ENCODE assay signal across 24 cellular contexts in the genomic region with DNA sequence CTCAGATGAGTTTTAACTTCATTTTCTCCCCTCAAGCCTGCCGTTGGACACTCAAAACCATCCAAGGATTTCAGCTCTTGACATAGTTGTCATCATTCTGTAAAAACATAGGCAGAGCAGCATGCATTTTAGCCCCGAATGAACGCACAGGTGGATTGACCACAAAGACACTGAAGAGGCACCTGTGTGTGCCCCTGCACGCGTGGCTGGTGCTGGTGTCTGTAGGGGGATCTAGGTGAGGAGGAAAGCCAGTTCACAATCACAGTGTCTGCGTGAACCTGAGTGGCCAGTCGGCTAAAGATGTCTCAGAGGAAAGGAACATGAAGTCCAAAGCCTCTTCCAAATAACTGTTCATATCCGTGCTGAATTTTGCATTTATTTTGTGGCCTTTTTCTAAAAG.
"Had no signal": no experiment of that assay in that cellular context is flagged by ENCODE, and none has a peak within 500 bp of the region (broad histone marks: within the 10 kb centered on the region; RNA-seq: fewer than 3 reads in every experiment).

No MANE protein-coding gene starts in this region.

- H3K27ac ChIP-seq: esophagus squamous epithelium, parathyroid adenoma, right lobe of liver, stomach, thyroid gland had no signal

- H3K36me3 ChIP-seq: esophagus squamous epithelium, right lobe of liver, stomach, thyroid gland had no signal

- H3K4me3 ChIP-seq: esophagus squamous epithelium, lung, right lobe of liver, smooth muscle cell, stomach, thyroid gland had no signal

- H3K4me1 ChIP-seq: parathyroid adenoma, stomach had no signal

- H3K4me3 Mint-ChIP-seq: immature natural killer cell; memory B cell; natural killer cell; stimulated activated effector memory CD8-positive, alpha-beta T cell treated with anti-CD3 and anti-CD28 coated beads, Interleukin-12 subunit alpha, Interleukin-12 subunit beta, amount 100 ng/mL, for 72 hours had no signal

- H3K4me2 ChIP-seq: smooth muscle cell had no signal

- DNase-seq: cerebellar nuclear complex; effector memory CD4-positive, alpha-beta T cell; erythroblast; esophagus squamous epithelium; foreskin melanocyte; glutamatergic neuron; hypothalamus; immature natural killer cell; islet precursor cell; kidney glomerular epithelial cell; natural killer cell; right lobe of liver; stimulated activated CD4-positive, alpha-beta T cell treated with anti-CD3 and anti-CD28 coated beads, Interleukin-2, amount 100 ng/mL, for 24 hours; stimulated activated CD4-positive, alpha-beta T cell treated with anti-CD3 and anti-CD28 coated beads, Interleukin-4, amount 100 ng/mL, for 24 hours; stimulated activated naive CD4-positive, alpha-beta T cell treated with Interleukin-2 at 50 U/mL for 16 hours; thyroid gland; trophoblast cell had no signal

- H2AFZ ChIP-seq: parathyroid adenoma had no signal

- H3K27ac Mint-ChIP-seq: memory B cell; natural killer cell; progenitor cell of endocrine pancreas; stimulated activated effector memory CD8-positive, alpha-beta T cell treated with anti-CD3 and anti-CD28 coated beads, Interleukin-12 subunit alpha, Interleukin-12 subunit beta, amount 100 ng/mL, for 72 hours had no signal

- H3K36me3 Mint-ChIP-seq: memory B cell, natural killer cell had no signal

- ATAC-seq: natural killer cell; right lobe of liver; stimulated activated effector memory CD8-positive, alpha-beta T cell treated with anti-CD3 and anti-CD28 coated beads, Interleukin-12 subunit alpha, Interleukin-12 subunit beta, amount 100 ng/mL, for 72 hours had no signal

- H3K27me3 ChIP-seq: esophagus squamous epithelium, right lobe of liver, stomach, thyroid gland had no signal

- H3K79me2 ChIP-seq: parathyroid adenoma had no signal

- H3K9me3 Mint-ChIP-seq: immature natural killer cell; memory B cell; natural killer cell; stimulated activated effector memory CD8-positive, alpha-beta T cell treated with anti-CD3 and anti-CD28 coated beads, Interleukin-12 subunit alpha, Interleukin-12 subunit beta, amount 100 ng/mL, for 72 hours had no signal

- H3K9me3 ChIP-seq: esophagus squamous epithelium, right lobe of liver, stomach, thyroid gland had no signal

- H3K27me3 Mint-ChIP-seq: memory B cell had no signal

- H3K4me1 Mint-ChIP-seq: stimulated activated effector memory CD8-positive, alpha-beta T cell treated with anti-CD3 and anti-CD28 coated beads, Interleukin-12 subunit alpha, Interleukin-12 subunit beta, amount 100 ng/mL, for 72 hours had no signal

- H3K9ac ChIP-seq: parathyroid adenoma had no signal
